In genomic region chr4:110068248-110068647, GRCh38 we compare ENCODE assay signal across 24 cellular contexts.
"Had no signal": no experiment of that assay in that cellular context is flagged by ENCODE, and none has a peak within 500 bp of the region (broad histone marks: within the 10 kb centered on the region; RNA-seq: fewer than 3 reads in every experiment).

No MANE protein-coding gene starts in this region.

- H3K27ac ChIP-seq: KMS-11, SJSA1, SK-N-MC had no signal

- H3K9ac ChIP-seq: KMS-11 had no signal

- H3K36me3 Mint-ChIP-seq: IgD-negative memory B cell had no signal

- H3K27me3 ChIP-seq: SJSA1 had no signal

- H3K4me3 ChIP-seq: K562, SJSA1, SK-N-MC had no signal

- H3K9me3 Mint-ChIP-seq: IgD-negative memory B cell had no signal

- FAIRE-seq: HepG2, K562, RCC 7860 had no signal

- H3K4me3 Mint-ChIP-seq: IgD-negative memory B cell had no signal

- H3K27me3 Mint-ChIP-seq: IgD-negative memory B cell had no signal

- H3K36me3 ChIP-seq: SJSA1 had no signal

- H3K4me2 ChIP-seq: KMS-11 had no signal

- H3K4me1 Mint-ChIP-seq: IgD-negative memory B cell had no signal

- ATAC-seq: HepG2, K562 had no signal

- DNase-seq: Kasumi-1, MM.1S, NCI-H1092 treated with DMSO at 0.1 percent for 48 hours, NCI-H1436, NCI-H187, NCI-H2029, NCI-H2081 treated with DMSO at 0.1 percent for 48 hours, NCI-H2171, NCI-H226, NCI-H446, NCI-H510A, NCI-H524 treated with DMSO at 0.1 percent for 48 hours, NCI-H69, NCI-H774, Right ventricle myocardium superior, RPMI8226, SIG-M5 had no signal

- H3K9me3 ChIP-seq: SJSA1 had no signal

- H3K4me1 ChIP-seq: SJSA1 had no signal
